In the genomic region with DNA sequence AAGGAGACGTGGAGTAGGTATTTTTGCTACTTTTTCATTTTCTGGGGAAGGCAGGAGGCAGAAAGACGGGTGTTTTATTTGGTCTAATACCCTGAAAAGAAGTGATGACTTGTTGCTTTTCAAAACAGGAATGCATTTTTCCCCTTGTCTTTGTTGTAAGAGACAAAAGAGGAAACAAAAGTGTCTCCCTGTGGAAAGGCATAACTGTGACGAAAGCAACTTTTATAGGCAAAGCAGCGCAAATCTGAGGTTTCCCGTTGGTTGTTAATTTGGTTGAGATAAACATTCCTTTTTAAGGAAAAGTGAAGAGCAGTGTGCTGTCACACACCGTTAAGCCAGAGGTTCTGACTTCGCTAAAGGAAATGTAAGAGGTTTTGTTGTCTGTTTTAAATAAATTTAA, we compare ENCODE assay signal across 12 cellular contexts. TPM values are rescaled to one million over a fixed set of nuclear protein-coding genes. Genes with fewer than 3 reads are reported as not detected.
A peak's percentile ranks its signal among the peaks of the same experiment; 100 is the strongest.
DNase-seq lines count a peak whose midpoint lies in the region; ATAC-seq and TF ChIP-seq lines count a peak whose summit lies in the region.
"Had no signal": no experiment of that assay in that cellular context is flagged by ENCODE, and none has a peak within 500 bp of the region (broad histone marks: within the 10 kb centered on the region; RNA-seq: fewer than 3 reads in every experiment).

No MANE protein-coding gene starts in this region.

- H3K4me1 ChIP-seq in A673 (ENCODE audit: insufficient read depth, low read length, poor library complexity, severe bottlenecking) (peaks cover 33% of the 10 kb centered on the region), HEK293 (ENCODE audit: control insufficient read depth, insufficient read depth, low read length) (peaks cover 25% of the 10 kb centered on the region), duodenal mucosa (ENCODE audit: control insufficient read depth in 1 of 2, insufficient read depth in 2 of 2, low read length in 2 of 2) (peaks cover 28 to 51% of the 10 kb centered on the region in 2 donors), muscle layer of colon (ENCODE audit: insufficient read depth, low read length) (peaks cover 23% of the 10 kb centered on the region)

- no peak overlapping the region for H3K27ac ChIP-seq in A673 (ENCODE audit: low read depth, low read length, poor library complexity, severe bottlenecking)
- H3K27ac ChIP-seq in HEK293 (ENCODE audit: extremely low read depth, low read depth, low read length) = peak overlapping the region; percentile 26; the same call in 1 of the 2 replicates
- no peak overlapping the region for H3K27ac ChIP-seq in duodenal mucosa (ENCODE audit: low read depth, low read length)
- peak overlapping the region; percentile 97 for H3K27ac ChIP-seq in muscle layer of colon (ENCODE audit: low read depth, low read length)

- BruUV-seq in A673 (replicated peaks; lab: Mats Ljungman, UMichigan) = TSS peak; percentile 39

- H3K4me1 Mint-ChIP-seq in activated CD4-positive, alpha-beta memory T cell treated with anti-CD3 and anti-CD28 coated beads, Interleukin-2, amount 10 ng/mL, durations not matched to agents 7 days and 5 days = peaks cover 11% of the 10 kb centered on the region

- H3K9me3 ChIP-seq in A673 (ENCODE audit: low read depth, low read length, poor library complexity, severe bottlenecking) (no peaks in the 10 kb centered on the region), HEK293 (ENCODE audit: control insufficient read depth, insufficient read depth, low read depth, low read length) (no peaks in the 10 kb centered on the region), duodenal mucosa (ENCODE audit: control insufficient read depth in 1 of 2, low read length in 2 of 2) (no peaks in the 10 kb centered on the region), muscle layer of colon (ENCODE audit: low read length) (no peaks in the 10 kb centered on the region)

- H3K27me3 ChIP-seq in A673 (replicated peaks; ENCODE audit: insufficient read depth, low read depth, low read length, poor library complexity) (no peaks in the 10 kb centered on the region), duodenal mucosa (ENCODE audit: control insufficient read depth in 1 of 2, insufficient read depth in 2 of 2, low read length in 2 of 2) (peaks cover 0 to 5% of the 10 kb centered on the region in 2 donors), muscle layer of colon (ENCODE audit: control insufficient read depth in 1 of 2, insufficient read depth in 2 of 2, low read length in 2 of 2) (no peaks in the 10 kb centered on the region)

- ATAC-seq in HG02870 (IDR thresholded peaks at IDR 0.05; ENCODE audit: unreplicated experiment) = no peak

- no peak for DNase-seq in A673 (ENCODE audit: low spot score)
- DNase-seq in iPS-NIHi11 (ENCODE audit: low spot score) = no peak
- no peak for DNase-seq in activated CD4-positive, alpha-beta memory T cell treated with anti-CD3 and anti-CD28 coated beads, Interleukin-2, amount 10 ng/mL, durations not matched to agents 7 days and 5 days
- DNase-seq in NCI-H1092 treated with DMSO at 0.1 percent for 48 hours (lab: John Stamatoyannopoulos, UW) = no peak
- DNase-seq: effector memory CD4-positive, alpha-beta T cell; NCI-H524 treated with DMSO at 0.1 percent for 48 hours had no signal

- TF ChIP-seq CTCF in A673 (conservative IDR thresholded peaks at IDR 0.05; ENCODE audit: low read depth, low read length) (no peak), HEK293 (tag by site-specific recombination; IDR thresholded peaks at IDR 0.05) (no peak)

- no peak overlapping the region for H3K27ac Mint-ChIP-seq in activated CD4-positive, alpha-beta memory T cell treated with anti-CD3 and anti-CD28 coated beads, Interleukin-2, amount 10 ng/mL, durations not matched to agents 7 days and 5 days

- no peaks in the 10 kb centered on the region for H3K9me3 Mint-ChIP-seq in activated CD4-positive, alpha-beta memory T cell treated with anti-CD3 and anti-CD28 coated beads, Interleukin-2, amount 10 ng/mL, durations not matched to agents 7 days and 5 days

- H3K36me3 ChIP-seq in A673 (ENCODE audit: insufficient read depth, low read length, poor library complexity, severe bottlenecking) (no peaks in the 10 kb centered on the region), HEK293 (ENCODE audit: control insufficient read depth in 2 of 2, insufficient read depth in 1 of 2, low read length in 2 of 2) (peaks cover 0 to 10% of the 10 kb centered on the region in 2 experiments; a peak in 1 of 3 replicates), duodenal mucosa (ENCODE audit: control insufficient read depth in 1 of 2, insufficient read depth in 2 of 2, low read length in 2 of 2) (no peaks in the 10 kb centered on the region), muscle layer of colon (ENCODE audit: insufficient read depth, low read length) (peaks cover 10% of the 10 kb centered on the region)

- POLR2A ChIA-PET in A673 (lab: Charles Lee; ENCODE audit: low non-redundant PET) = no interaction called here
- POLR2A ChIA-PET in HEK293 (lab: Yijun Ruan, JAX) = no interaction called here
- POLR2A ChIA-PET in activated CD4-positive, alpha-beta memory T cell treated with anti-CD3 and anti-CD28 coated beads, Interleukin-2, amount 10 ng/mL, durations not matched to agents 7 days and 5 days (lab: Charles Lee) = no interaction called here

- H3K36me3 Mint-ChIP-seq in activated CD4-positive, alpha-beta memory T cell treated with anti-CD3 and anti-CD28 coated beads, Interleukin-2, amount 10 ng/mL, durations not matched to agents 7 days and 5 days (ENCODE audit: low read depth) = peaks cover 4% of the 10 kb centered on the region

- CTCF ChIA-PET in A673 (lab: Charles Lee) (no interaction called here), HEK293 (lab: Yijun Ruan, JAX) (no interaction called here)
- CTCF ChIA-PET in activated CD4-positive, alpha-beta memory T cell treated with anti-CD3 and anti-CD28 coated beads, Interleukin-2, amount 10 ng/mL, durations not matched to agents 7 days and 5 days (lab: Charles Lee) = no interaction called here

- peak overlapping the region; percentile 22 for H3K4me3 ChIP-seq in A673 (ENCODE audit: low read depth, low read length, poor library complexity, severe bottlenecking)
- H3K4me3 ChIP-seq in HEK293 (ENCODE audit: low read depth, low read length) = peak overlapping the region; percentile 39
- peak overlapping the region; percentile 6 to 33 for H3K4me3 ChIP-seq in duodenal mucosa (ENCODE audit: low read depth in 1 of 2, low read length in 2 of 2)
- H3K4me3 ChIP-seq in muscle layer of colon (ENCODE audit: low read depth in 1 of 2, low read length in 2 of 2) = peak overlapping the region; percentile 74 to 87

- intact Hi-C loops in A673 (cut with micrococcal nuclease; ENCODE audit: unreplicated experiment) = loop anchor here (2.0 kb wide), 1 partner anchor 142 kb away; no protein-coding TSS in a partner anchor

- no peak overlapping the region for H3K4me3 Mint-ChIP-seq in activated CD4-positive, alpha-beta memory T cell treated with anti-CD3 and anti-CD28 coated beads, Interleukin-2, amount 10 ng/mL, durations not matched to agents 7 days and 5 days

- peak overlapping the region in 1 of 2 donors; percentile 38 for H3K9ac ChIP-seq in duodenal mucosa (ENCODE audit: low read depth in 1 of 2, low read length in 2 of 2)
- H3K9ac ChIP-seq in muscle layer of colon (ENCODE audit: low read length) = peak overlapping the region; percentile 88

- peaks cover 41% of the 10 kb centered on the region for H3K27me3 Mint-ChIP-seq in activated CD4-positive, alpha-beta memory T cell treated with anti-CD3 and anti-CD28 coated beads, Interleukin-2, amount 10 ng/mL, durations not matched to agents 7 days and 5 days

TF ChIP-seq in HEK293, 187 proteins besides CTCF, POLR2A, EP300 and RAD21 (continues in another document):
- TF ChIP-seq HOXD13 (CRISPR knock-in tag; IDR thresholded peaks at IDR 0.05; ENCODE audit: borderline replicate concordance) = 0 out of 2 replicates have a peak, but pooled peaks have one; percentile 14
- no peak for TF ChIP-seq ZSCAN5A (tag by site-specific recombination; IDR thresholded peaks at IDR 0.05)

RNA-seq across cellular contexts. Expression of gene FZD7, which starts 3.4 kb away (rescaled TPM):
- 14.1 and 15.1 TPM in 2 replicates for total RNA-seq in A673 (2021)
- under 1 TPM; 0.60 to 0.63 TPM for total RNA-seq in activated CD4-positive, alpha-beta memory T cell treated with anti-CD3 and anti-CD28 coated beads, Interleukin-2, amount 10 ng/mL, durations not matched to agents 7 days and 5 days

RNA-seq across cellular contexts. Expression of gene KIAA2012, which starts 36.0 kb away (rescaled TPM):
- 0.13 TPM in 1 of 2 replicates, not detected in the other for total RNA-seq in A673 (2021)
- total RNA-seq in activated CD4-positive, alpha-beta memory T cell treated with anti-CD3 and anti-CD28 coated beads, Interleukin-2, amount 10 ng/mL, durations not matched to agents 7 days and 5 days = not detected
- total RNA-seq: HT1080; T-helper 2 cell treated with Interferon-gamma antibody and Interleukin-4, amounts not matched to agents 100 ng/mL and 5 ng/mL, for 36 hours had no signal

Comparison
In these comparisons a context has a peak if more than half of its experiments do, and no peak if none do; other contexts are left out.
1. H3K27ac ChIP-seq: peak in HEK293 (single experiment) and muscle layer of colon (single experiment); none in A673 (single experiment) and duodenal mucosa (single experiment).
2. H3K4me3 ChIP-seq: peak in every context shown above with its lines; median percentile 80 in muscle layer of colon; 39 in HEK293; 22 in A673; 20 in duodenal mucosa.